Comparison of ENCODE assay signal across 1 cellular context in the genomic region with DNA sequence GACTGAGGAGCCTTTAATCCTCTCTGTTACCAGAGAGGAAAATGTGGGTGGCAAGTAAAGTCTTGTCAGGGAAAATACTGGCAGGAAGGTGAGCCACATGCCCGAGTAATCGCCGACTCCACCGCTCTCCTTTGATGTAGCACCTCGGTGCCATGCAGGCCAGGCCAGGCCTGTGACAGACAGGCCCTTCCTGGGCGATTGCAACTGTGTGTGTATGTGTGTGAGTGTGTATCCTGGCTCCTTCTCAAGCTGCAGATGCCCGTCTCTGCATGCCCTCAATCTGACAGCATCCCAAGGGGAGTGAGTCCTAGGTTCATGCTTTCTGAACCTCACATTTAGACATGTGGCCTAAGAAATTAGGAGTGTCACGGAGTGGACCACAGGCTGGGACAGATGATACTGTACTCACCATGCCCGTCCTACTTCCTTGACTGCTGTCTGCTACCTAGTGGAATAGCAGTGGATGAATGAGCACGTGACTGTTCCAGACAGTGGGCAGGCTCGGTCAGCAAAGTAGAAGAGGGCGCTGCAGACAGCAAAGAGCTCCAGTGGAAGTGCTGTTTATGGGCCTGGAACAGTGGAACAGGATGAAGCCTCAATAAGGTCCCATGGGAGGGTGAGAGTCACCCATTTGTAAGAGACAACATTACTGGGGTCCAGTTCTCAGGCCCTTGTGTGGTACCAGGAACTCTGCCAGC.
TF ChIP-seq lines count a peak whose summit lies in the region.

No MANE protein-coding gene starts in this region.

TF ChIP-seq in HCT116, 20 proteins besides CTCF, POLR2A, EP300 and RAD21 (continued from another document):
- TF ChIP-seq, protein P1, sequence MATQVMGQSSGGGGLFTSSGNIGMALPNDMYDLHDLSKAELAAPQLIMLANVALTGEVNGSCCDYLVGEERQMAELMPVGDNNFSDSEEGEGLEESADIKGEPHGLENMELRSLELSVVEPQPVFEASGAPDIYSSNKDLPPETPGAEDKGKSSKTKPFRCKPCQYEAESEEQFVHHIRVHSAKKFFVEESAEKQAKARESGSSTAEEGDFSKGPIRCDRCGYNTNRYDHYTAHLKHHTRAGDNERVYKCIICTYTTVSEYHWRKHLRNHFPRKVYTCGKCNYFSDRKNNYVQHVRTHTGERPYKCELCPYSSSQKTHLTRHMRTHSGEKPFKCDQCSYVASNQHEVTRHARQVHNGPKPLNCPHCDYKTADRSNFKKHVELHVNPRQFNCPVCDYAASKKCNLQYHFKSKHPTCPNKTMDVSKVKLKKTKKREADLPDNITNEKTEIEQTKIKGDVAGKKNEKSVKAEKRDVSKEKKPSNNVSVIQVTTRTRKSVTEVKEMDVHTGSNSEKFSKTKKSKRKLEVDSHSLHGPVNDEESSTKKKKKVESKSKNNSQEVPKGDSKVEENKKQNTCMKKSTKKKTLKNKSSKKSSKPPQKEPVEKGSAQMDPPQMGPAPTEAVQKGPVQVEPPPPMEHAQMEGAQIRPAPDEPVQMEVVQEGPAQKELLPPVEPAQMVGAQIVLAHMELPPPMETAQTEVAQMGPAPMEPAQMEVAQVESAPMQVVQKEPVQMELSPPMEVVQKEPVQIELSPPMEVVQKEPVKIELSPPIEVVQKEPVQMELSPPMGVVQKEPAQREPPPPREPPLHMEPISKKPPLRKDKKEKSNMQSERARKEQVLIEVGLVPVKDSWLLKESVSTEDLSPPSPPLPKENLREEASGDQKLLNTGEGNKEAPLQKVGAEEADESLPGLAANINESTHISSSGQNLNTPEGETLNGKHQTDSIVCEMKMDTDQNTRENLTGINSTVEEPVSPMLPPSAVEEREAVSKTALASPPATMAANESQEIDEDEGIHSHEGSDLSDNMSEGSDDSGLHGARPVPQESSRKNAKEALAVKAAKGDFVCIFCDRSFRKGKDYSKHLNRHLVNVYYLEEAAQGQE (IDR thresholded peaks at IDR 0.05; ENCODE audit: low read depth): no peak
- TF ChIP-seq ELF1 (IDR thresholded peaks at IDR 0.05; ENCODE audit: borderline replicate concordance, low read depth): no peak
- no peak for TF ChIP-seq EZH2phosphoT487 (IDR thresholded peaks at IDR 0.05; ENCODE audit: borderline replicate concordance)
- no peak for TF ChIP-seq YY1 (IDR thresholded peaks at IDR 0.05; ENCODE audit: extremely low read depth, insufficient replicate concordance, low read depth, low read length)
- no peak for TF ChIP-seq ZNF274 (IDR thresholded peaks at IDR 0.05; ENCODE audit: low read depth, low read length)
- TF ChIP-seq CEBPB (IDR thresholded peaks at IDR 0.05; ENCODE audit: low read depth): no peak
- no peak for TF ChIP-seq TCF7L2 (IDR thresholded peaks at IDR 0.05; ENCODE audit: borderline replicate concordance, extremely low read depth, insufficient read depth, insufficient read length)
- TF ChIP-seq, protein P2, sequence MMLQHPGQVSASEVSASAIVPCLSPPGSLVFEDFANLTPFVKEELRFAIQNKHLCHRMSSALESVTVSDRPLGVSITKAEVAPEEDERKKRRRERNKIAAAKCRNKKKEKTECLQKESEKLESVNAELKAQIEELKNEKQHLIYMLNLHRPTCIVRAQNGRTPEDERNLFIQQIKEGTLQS (IDR thresholded peaks at IDR 0.05): no peak
